ENCODE assay signal across 25 cellular contexts in the genomic region with DNA sequence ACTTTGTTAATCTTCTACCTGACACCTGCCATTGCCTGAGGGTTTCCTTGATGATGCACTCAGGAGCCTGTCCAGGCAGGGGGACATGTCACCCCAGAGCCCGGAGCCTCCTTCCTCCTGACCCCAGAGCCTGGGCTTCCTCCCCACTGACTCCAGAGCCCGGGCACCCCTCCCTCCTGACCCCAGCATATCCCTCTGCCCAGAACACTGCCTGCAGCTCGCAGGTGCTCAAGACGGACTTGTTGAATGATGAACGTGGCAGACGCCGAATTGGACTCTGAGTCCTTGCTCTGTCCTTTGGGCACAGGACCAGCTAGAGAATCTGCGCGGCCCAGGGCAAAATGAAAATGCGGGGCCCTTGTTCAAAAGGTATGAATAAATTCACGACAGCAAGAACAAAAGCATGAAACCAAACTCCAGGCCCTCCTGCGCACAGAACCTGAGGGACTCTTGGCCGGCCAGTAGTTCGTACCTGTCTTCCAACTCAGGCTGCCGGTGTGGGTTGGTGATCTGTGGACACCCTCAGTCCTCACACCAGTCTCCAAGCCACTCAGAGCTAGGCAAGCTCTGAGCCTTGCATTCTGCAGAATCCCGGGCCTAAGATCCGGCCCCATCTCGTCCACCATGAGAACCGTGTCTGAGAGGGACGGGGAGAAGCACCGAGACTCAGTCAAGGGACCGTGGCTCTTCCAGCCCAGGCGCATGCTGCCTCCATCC.
DNase-seq lines count a peak whose midpoint lies in the region; ATAC-seq and TF ChIP-seq lines count a peak whose summit lies in the region.
"Had no signal": no experiment of that assay in that cellular context is flagged by ENCODE, and none has a peak within 500 bp of the region (broad histone marks: within the 10 kb centered on the region; RNA-seq: fewer than 3 reads in every experiment).

No MANE protein-coding gene starts in this region.

- intact Hi-C loops in left ventricle myocardium superior (cut with micrococcal nuclease): loop anchor here (10.0 kb wide), 1 partner anchor 93 kb away; no protein-coding TSS in a partner anchor
- intact Hi-C loops in thyroid gland (cut with DNase I): no loop called here
- intact Hi-C loops in Calu3 (cut with micrococcal nuclease; ENCODE audit: unreplicated experiment): no loop called here

- WGBS in thyroid gland, 2 donors: 58 to 65% methylated on average over 22 to 23 of the region's 23 CpGs

- no peak for TF ChIP-seq POLR2A in thyroid gland (IDR thresholded peaks at IDR 0.05)

- TF ChIP-seq CTCF in thyroid gland (IDR thresholded peaks at IDR 0.05) (no peak), Calu3 (IDR thresholded peaks at IDR 0.05; ENCODE audit: unreplicated experiment) (no peak)

- H3K27ac Mint-ChIP-seq in Calu3 (ENCODE audit: unreplicated experiment): no peak overlapping the region
- H3K27ac Mint-ChIP-seq: B cell, H9, HFFc6, IgD-negative memory B cell had no signal

- BruUV-seq in Calu3 (replicated peaks; lab: Mats Ljungman, UMichigan): no TSS peak

- H3K4me3 Mint-ChIP-seq in Calu3 (ENCODE audit: low read depth, unreplicated experiment): no peak overlapping the region
- H3K4me3 Mint-ChIP-seq: B cell; CD8-positive, alpha-beta memory T cell; H9; HFFc6; IgD-negative memory B cell had no signal

- CTCF ChIA-PET in Calu3 (lab: Charles Lee): no interaction called here

- H3K9me3 ChIP-seq in thyroid gland: no peaks in the 10 kb centered on the region

- peaks cover 11 to 13% of the 10 kb centered on the region in 2 donors for H3K4me1 ChIP-seq in thyroid gland

- H3K27me3 ChIP-seq in thyroid gland: no peaks in the 10 kb centered on the region

- peak overlapping the region; percentile 55 to 70 (median 61) for H3K27ac ChIP-seq in thyroid gland
- H3K27ac ChIP-seq: 22Rv1, C4-2B, GM23248, KMS-11 had no signal

- no peak overlapping the region for H3K4me3 ChIP-seq in thyroid gland (replicated peaks in 1 of 3)
- H3K4me3 ChIP-seq: GM23248 had no signal

- H3K36me3 ChIP-seq in thyroid gland: no peaks in the 10 kb centered on the region

- H3K9me3 Mint-ChIP-seq in Calu3 (ENCODE audit: low read depth, unreplicated experiment): no peaks in the 10 kb centered on the region

- DNase-seq in DMS79 treated with DMSO at 0.1 percent for 48 hours (lab: John Stamatoyannopoulos, UW) (peak; percentile 42), DMS79 (lab: John Stamatoyannopoulos, UW) (no peak), left ventricle myocardium superior (peak; percentile 61), thyroid gland (no peak), Calu3 (no peak), NCI-H1092 treated with DMSO at 0.1 percent for 48 hours (lab: John Stamatoyannopoulos, UW) (no peak)
- DNase-seq: CD8-positive, alpha-beta memory T cell; H9; HFFc6; NCI-H1417 treated with DMSO at 0.1 percent for 48 hours; NCI-H187; NCI-H2081 treated with DMSO at 0.1 percent for 48 hours; NCI-H2171; NCI-H226; NCI-H510A treated with DMSO at 0.1 percent for 48 hours; PC-3; SHP77 had no signal

- H3K4me1 Mint-ChIP-seq in Calu3 (ENCODE audit: low read depth, unreplicated experiment): no peaks in the 10 kb centered on the region
- H3K4me1 Mint-ChIP-seq: B cell; CD8-positive, alpha-beta memory T cell; IgD-negative memory B cell had no signal

- ATAC-seq in esophagus mucosa (peak; percentile 24), left ventricle myocardium superior (peak; percentile 34), HG03439 (IDR thresholded peaks at IDR 0.05; ENCODE audit: unreplicated experiment) (no peak)
- ATAC-seq: PC-3 had no signal

- peaks cover 92% of the 10 kb centered on the region for H3K27me3 Mint-ChIP-seq in Calu3 (ENCODE audit: unreplicated experiment)
- H3K27me3 Mint-ChIP-seq: IgD-negative memory B cell had no signal

- H3K36me3 Mint-ChIP-seq in Calu3 (ENCODE audit: insufficient read depth, unreplicated experiment): no peaks in the 10 kb centered on the region
- H3K36me3 Mint-ChIP-seq: CD8-positive, alpha-beta memory T cell; IgD-negative memory B cell had no signal

Comparison
In these comparisons a context has a peak if more than half of its experiments do, and no peak if none do; other contexts are left out.
1. DNase-seq: peak in DMS79 treated with DMSO at 0.1 percent for 48 hours (single experiment) and left ventricle myocardium superior (single experiment); none in DMS79 (single experiment), thyroid gland (0 of 2), Calu3 (single experiment) and NCI-H1092 treated with DMSO at 0.1 percent for 48 hours (single experiment).